In the genomic region with DNA sequence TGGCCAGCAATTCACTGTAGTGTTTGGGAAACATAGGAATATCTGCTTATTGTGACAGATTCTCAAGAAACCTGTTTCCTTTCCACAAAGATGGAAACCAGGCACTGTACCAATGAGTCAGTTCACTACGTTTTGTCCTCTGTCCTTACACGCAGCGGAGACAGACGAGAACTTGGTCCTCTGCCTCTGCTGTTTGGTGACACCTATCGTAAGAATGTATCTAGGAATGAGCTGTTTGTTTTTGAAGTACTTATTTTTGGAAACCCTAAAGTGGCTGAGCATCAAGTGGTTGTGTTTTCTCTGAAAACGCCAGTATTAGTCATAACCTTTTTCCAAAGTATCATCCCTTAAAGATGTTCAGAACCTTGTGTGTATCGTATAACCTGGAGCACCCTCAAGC, we compare ENCODE assay signal across 14 cellular contexts.
DNase-seq lines count a peak whose midpoint lies in the region; ATAC-seq, FAIRE-seq and TF ChIP-seq lines count a peak whose summit lies in the region.
"Had no signal": no experiment of that assay in that cellular context is flagged by ENCODE, and none has a peak within 500 bp of the region (broad histone marks: within the 10 kb centered on the region; RNA-seq: fewer than 3 reads in every experiment).

No MANE protein-coding gene starts in this region.

- no peaks in the 10 kb centered on the region for H3K9me3 ChIP-seq in endothelial cell of umbilical vein (replicated peaks; ENCODE audit: control insufficient read depth, insufficient read depth, low read length)

- H4K8ac ChIP-seq in mesendoderm (ENCODE audit: low read depth, low read length), result no peak overlapping the region

- H3K27ac ChIP-seq in endothelial cell of umbilical vein (ENCODE audit: insufficient read depth, low read depth, low read length), result peak overlapping the region; percentile 92
- H3K27ac ChIP-seq in mesendoderm (ENCODE audit: low read depth, low read length), result no peak overlapping the region

- H3K4me2 ChIP-seq in endothelial cell of umbilical vein (ENCODE audit: insufficient read depth, low read length) (peak overlapping the region; percentile 72), mesendoderm (ENCODE audit: low read length) (no peak overlapping the region)

- peak; percentile 90 for FAIRE-seq in endothelial cell of umbilical vein (lab: Jason Lieb, UNC)

- H3K36me3 ChIP-seq in endothelial cell of umbilical vein (ENCODE audit: control insufficient read depth in 2 of 2, extremely low read depth in 1 of 2, insufficient read depth in 2 of 2, low read length in 2 of 2) (peaks cover 14 to 24% of the 10 kb centered on the region in 2 experiments), mesendoderm (ENCODE audit: control insufficient read depth, insufficient read depth, low read length) (peaks cover 6% of the 10 kb centered on the region)

- H2BK5ac ChIP-seq in mesendoderm (ENCODE audit: low read length), result no peak overlapping the region

- no TSS peak for BruUV-seq in endothelial cell of umbilical vein (replicated peaks; lab: Mats Ljungman, UMichigan)

- no peak overlapping the region for H2AK5ac ChIP-seq in mesendoderm (ENCODE audit: low read length)

- TF ChIP-seq POLR2A in endothelial cell of umbilical vein (IDR thresholded peaks at IDR 0.05; ENCODE audit: low read depth, low read length), result no peak

- H3K79me2 ChIP-seq in endothelial cell of umbilical vein (ENCODE audit: control insufficient read depth, insufficient read depth, low read length), result no peaks in the 10 kb centered on the region
- no peaks in the 10 kb centered on the region for H3K79me2 ChIP-seq in mesendoderm (ENCODE audit: control insufficient read depth, insufficient read depth, low read length)

- H3K4me1 Mint-ChIP-seq in osteocyte (ENCODE audit: unreplicated experiment), result peaks cover 21% of the 10 kb centered on the region

- H3K56ac ChIP-seq in mesendoderm (ENCODE audit: low read length), result no peak overlapping the region

- CTCF ChIA-PET in endothelial cell of umbilical vein (lab: Charles Lee), result interaction anchor here (0.7 to 2.7 kb wide), 12 partner anchors 9 to 396 kb away, joined by 3 to 19 read pairs (median 5); no protein-coding TSS in a partner anchor

- H3K27me3 Mint-ChIP-seq in osteocyte (ENCODE audit: unreplicated experiment), result no peaks in the 10 kb centered on the region
- H3K27me3 Mint-ChIP-seq: activated naive CD8-positive, alpha-beta T cell treated with anti-CD3 and anti-CD28 coated beads, Interleukin-2, amount 50 U/mL, for 24 hours; stimulated activated naive CD8-positive, alpha-beta T cell treated with anti-CD3 and anti-CD28 coated beads, Interleukin-15, Interleukin-2, amounts not matched to agents 100 ng/mL and 50 ng/mL, for 24 hours had no signal

- H4K20me1 ChIP-seq in endothelial cell of umbilical vein (replicated peaks; ENCODE audit: control insufficient read depth, extremely low read depth, insufficient read depth, low read length), result no peaks in the 10 kb centered on the region

- H3K79me1 ChIP-seq in mesendoderm (ENCODE audit: low read length), result peaks cover 2% of the 10 kb centered on the region

- TF ChIP-seq CTCF in endothelial cell of umbilical vein (IDR thresholded peaks at IDR 0.05; ENCODE audit: extremely low read depth in 1 of 2, insufficient read depth in 1 of 2, low read depth in 1 of 2, low read length in 2 of 2) (no peak), osteocyte (IDR thresholded peaks at IDR 0.05) (peak; percentile 32)

- H3K27me3 ChIP-seq in endothelial cell of umbilical vein (ENCODE audit: control insufficient read depth in 2 of 2, insufficient read depth in 2 of 2, low read length in 2 of 2) (no peaks in the 10 kb centered on the region), mesendoderm (ENCODE audit: insufficient read depth, low read length, poor library complexity) (no peaks in the 10 kb centered on the region)

- H2AFZ ChIP-seq in endothelial cell of umbilical vein (ENCODE audit: low read depth, low read length), result no peak overlapping the region

- H3K27ac Mint-ChIP-seq in osteocyte (ENCODE audit: unreplicated experiment), result peak overlapping the region; percentile 63
- H3K27ac Mint-ChIP-seq: activated naive CD8-positive, alpha-beta T cell treated with anti-CD3 and anti-CD28 coated beads, Interleukin-2, amount 50 U/mL, for 24 hours; stimulated activated naive CD8-positive, alpha-beta T cell treated with anti-CD3 and anti-CD28 coated beads, Interleukin-15, Interleukin-2, amounts not matched to agents 100 ng/mL and 50 ng/mL, for 24 hours had no signal

- no CpG with 5 or more reads among the region's 7 CpGs for WGBS in mesendoderm (ENCODE audit: extremely low coverage, insufficient coverage, low lambda C conversion rate)

- H3K4ac ChIP-seq in mesendoderm (ENCODE audit: low read depth, low read length), result no peak overlapping the region

- H3K36me3 Mint-ChIP-seq in osteocyte (ENCODE audit: unreplicated experiment), result peaks cover 60% of the 10 kb centered on the region

- peak overlapping the region; percentile 58 for H3K9ac ChIP-seq in endothelial cell of umbilical vein (replicated peaks; ENCODE audit: extremely low read depth, insufficient read depth, low read length)
- no peak overlapping the region for H3K9ac ChIP-seq in mesendoderm (ENCODE audit: low read length)

- no peak overlapping the region for H2BK15ac ChIP-seq in mesendoderm (replicated peaks; ENCODE audit: low read depth)

- no peak overlapping the region for H2BK120ac ChIP-seq in mesendoderm (ENCODE audit: low read depth, low read length)

- no peak overlapping the region for H3K18ac ChIP-seq in mesendoderm (ENCODE audit: low read length)

- H3K4me1 ChIP-seq in endothelial cell of umbilical vein (ENCODE audit: control insufficient read depth, extremely low read depth, insufficient read depth, low read length) (peaks cover 26% of the 10 kb centered on the region), mesendoderm (ENCODE audit: control insufficient read depth, low read depth, low read length) (no peaks in the 10 kb centered on the region)

- POLR2A ChIA-PET in endothelial cell of umbilical vein (lab: Charles Lee), result no interaction called here

- H4K5ac ChIP-seq in mesendoderm (ENCODE audit: low read length), result no peak overlapping the region

- intact Hi-C loops in endothelial cell of umbilical vein (cut with micrococcal nuclease), result loop anchor here (1.0 to 2.0 kb wide), 5 partner anchors 8 to 188 kb away; no protein-coding TSS in a partner anchor

- dilution Hi-C loops in endothelial cell of umbilical vein (cut with MboI; ENCODE audit: extremely low pct_ligation_motif_present, low sequenced_read_pairs), result no loop called here

- no peak overlapping the region for H3K23ac ChIP-seq in mesendoderm (ENCODE audit: low read length)

- ATAC-seq in HG02610 (IDR thresholded peaks at IDR 0.05; ENCODE audit: unreplicated experiment) (no peak), GM18868 (IDR thresholded peaks at IDR 0.05; ENCODE audit: unreplicated experiment) (no peak)
- ATAC-seq: activated naive CD8-positive, alpha-beta T cell treated with anti-CD3 and anti-CD28 coated beads, Interleukin-2, amount 50 U/mL, for 24 hours; Panc1 had no signal

- H3K9me1 ChIP-seq in endothelial cell of umbilical vein (replicated peaks; ENCODE audit: control insufficient read depth, extremely low read depth, insufficient read depth, low read length), result no peaks in the 10 kb centered on the region

- H3K9me3 Mint-ChIP-seq in osteocyte (ENCODE audit: unreplicated experiment), result no peaks in the 10 kb centered on the region
- H3K9me3 Mint-ChIP-seq: activated naive CD8-positive, alpha-beta T cell treated with anti-CD3 and anti-CD28 coated beads, Interleukin-2, amount 50 U/mL, for 24 hours; stimulated activated naive CD8-positive, alpha-beta T cell treated with anti-CD3 and anti-CD28 coated beads, Interleukin-15, Interleukin-2, amounts not matched to agents 100 ng/mL and 50 ng/mL, for 24 hours had no signal

- H3K4me3 Mint-ChIP-seq in osteocyte (ENCODE audit: unreplicated experiment), result no peak overlapping the region
- H3K4me3 Mint-ChIP-seq: stimulated activated naive CD8-positive, alpha-beta T cell treated with anti-CD3 and anti-CD28 coated beads, Interleukin-15, Interleukin-2, amounts not matched to agents 100 ng/mL and 50 ng/mL, for 24 hours had no signal

- peak overlapping the region in 1 of 3 experiments; percentile 17 for H3K4me3 ChIP-seq in endothelial cell of umbilical vein (replicated peaks in 1 of 3; ENCODE audit: insufficient read depth in 1 of 3, low read depth in 1 of 3, low read length in 3 of 3)
- H3K4me3 ChIP-seq in mesendoderm (ENCODE audit: low read length), result no peak overlapping the region

- DNase-seq in AG20443 (ENCODE audit: low spot score) (peak; percentile 88), M059J (ENCODE audit: low read depth) (peak; percentile 91), endothelial cell of umbilical vein (ENCODE audit: low read depth, low spot score) (peak; percentile 61), osteocyte (ENCODE audit: extremely low spot score, unreplicated experiment) (no peak), iPS-NIHi7 (ENCODE audit: extremely low spot score) (no peak), mesendoderm (no peak)
- DNase-seq: activated CD4-positive, alpha-beta T cell treated with anti-CD3 and anti-CD28 coated beads for 4 hours; activated naive CD8-positive, alpha-beta T cell treated with anti-CD3 and anti-CD28 coated beads, Interleukin-2, amount 50 U/mL, for 24 hours; NCI-H1694 treated with DMSO at 0.1 percent for 48 hours; stimulated activated CD4-positive, alpha-beta T cell treated with anti-CD3 and anti-CD28 coated beads, Interleukin-15, amount 100 ng/mL, for 24 hours had no signal

TF ChIP-seq in endothelial cell of umbilical vein, 7 proteins besides CTCF, POLR2A, EP300 and RAD21:
- no peak for TF ChIP-seq GATA2 (IDR thresholded peaks at IDR 0.05; ENCODE audit: insufficient read depth, insufficient read length, low read depth, low read length)
- TF ChIP-seq FOS (IDR thresholded peaks at IDR 0.05; ENCODE audit: borderline replicate concordance, insufficient read depth, low read length), result peak; percentile 6
- no peak for TF ChIP-seq MYC (IDR thresholded peaks at IDR 0.05; ENCODE audit: low read depth, low read length)
- peak; percentile 56 for TF ChIP-seq JUN (IDR thresholded peaks at IDR 0.05; ENCODE audit: borderline replicate concordance, insufficient read depth, insufficient read length, low read depth)

Comparison
In these comparisons a context has a peak if more than half of its experiments do, and no peak if none do; other contexts are left out.
1. DNase-seq: peak in AG20443 (single experiment), M059J (single experiment) and endothelial cell of umbilical vein (single experiment); none in osteocyte (single experiment), iPS-NIHi7 (single experiment) and mesendoderm (single experiment).